ENCODE assay signal across 8 cellular contexts in genomic region chr11:46826310-46827044, GRCh38. TPM values are rescaled to one million over a fixed set of nuclear protein-coding genes. Genes with fewer than 3 reads are reported as not detected.
A peak's percentile ranks its signal among the peaks of the same experiment; 100 is the strongest.
DNase-seq lines count a peak whose midpoint lies in the region; ATAC-seq, FAIRE-seq and TF ChIP-seq lines count a peak whose summit lies in the region.

No MANE protein-coding gene starts in this region.

- H3K4me3 Mint-ChIP-seq in naive thymus-derived CD8-positive, alpha-beta T cell, result peak overlapping the region; percentile 81 to 91 (median 85)
- peak overlapping the region; percentile 81 to 86 for H3K4me3 Mint-ChIP-seq in stimulated activated naive B cell treated with anti-CD40 and anti-IgM and Interleukin-4, amounts not matched to agents 10 μg/mL and 1 μg/mL and 100 μg/mL, for 72 hours

- H3K27ac ChIP-seq in A549 (peak overlapping the region; percentile 31 to 74; a peak in 3 of 6 replicates), PC-9 (no peak overlapping the region)

- peaks cover 50% of the 10 kb centered on the region for H4K20me1 ChIP-seq in PC-9 (ENCODE audit: insufficient read depth)

- no peak for TF ChIP-seq POLR2A in A549 (IDR thresholded peaks at IDR 0.05; ENCODE audit: low read length)

- H3K36me3 ChIP-seq in PC-9 (ENCODE audit: low read depth), result no peaks in the 10 kb centered on the region

- intact Hi-C loops in PC-9 (cut with micrococcal nuclease; ENCODE audit: unreplicated experiment), result loop anchor here (1.0 to 5.0 kb wide), 2 partner anchors 20 to 531 kb away; partner anchors contain the start of gene CKAP5

- peaks cover 14% of the 10 kb centered on the region for H3F3A ChIP-seq in PC-9 (ENCODE audit: insufficient read depth, low read depth)

- no peaks in the 10 kb centered on the region for H3K27me3 Mint-ChIP-seq in naive thymus-derived CD8-positive, alpha-beta T cell
- H3K27me3 Mint-ChIP-seq in stimulated activated naive B cell treated with anti-CD40 and anti-IgM and Interleukin-4, amounts not matched to agents 10 μg/mL and 1 μg/mL and 100 μg/mL, for 72 hours, result no peaks in the 10 kb centered on the region

- H3K27me3 ChIP-seq in PC-9 (ENCODE audit: insufficient read depth, low read depth), result no peaks in the 10 kb centered on the region

- TF ChIP-seq EP300 in A549 (IDR thresholded peaks at IDR 0.05), result no peak

- H3K9me2 ChIP-seq in PC-9 (ENCODE audit: insufficient read depth), result no peaks in the 10 kb centered on the region

- TF ChIP-seq RAD21 in A549 (conservative IDR thresholded peaks at IDR 0.05 in 1 of 2, IDR thresholded peaks at IDR 0.05 in 1 of 2), result no peak

- peak overlapping the region; percentile 7 to 91 (median 69) for H3K27ac Mint-ChIP-seq in naive thymus-derived CD8-positive, alpha-beta T cell
- peak overlapping the region; percentile 73 for H3K27ac Mint-ChIP-seq in stimulated activated naive B cell treated with anti-CD40 and anti-IgM and Interleukin-4, amounts not matched to agents 10 μg/mL and 1 μg/mL and 100 μg/mL, for 72 hours

- H3K9me3 ChIP-seq in A549 (no peaks in the 10 kb centered on the region), PC-9 (ENCODE audit: insufficient read depth, low read depth) (no peaks in the 10 kb centered on the region)

- ATAC-seq in A549 (peak; percentile 99 to 100), GM18868 (IDR thresholded peaks at IDR 0.05; ENCODE audit: unreplicated experiment) (peak; percentile 100), HG03139 (IDR thresholded peaks at IDR 0.05; ENCODE audit: unreplicated experiment) (peak; percentile 98)
- ATAC-seq in naive thymus-derived CD8-positive, alpha-beta T cell, result peak; percentile 100
- peak; percentile 100 for ATAC-seq in stimulated activated naive B cell treated with anti-CD40 and anti-IgM and Interleukin-4, amounts not matched to agents 10 μg/mL and 1 μg/mL and 100 μg/mL, for 72 hours (replicated peaks)

- H3K4me3 ChIP-seq in A549, result peak overlapping the region; percentile 51
- H3K4me3 ChIP-seq in PC-9, result peak overlapping the region; percentile 45
- H3K4me3 ChIP-seq in fibroblast of pulmonary artery (replicated peaks; ENCODE audit: low read depth, low read length), result peak overlapping the region; percentile 77

- H3K4me2 ChIP-seq in A549 (peak overlapping the region; percentile 94), PC-9 (peak overlapping the region; percentile 64)

- no TSS peak for BruUV-seq in PC-9 (replicated peaks; lab: Mats Ljungman, UMichigan)

- peak; percentile 54 to 67 for DNase-seq in A549 (ENCODE audit: low read depth in 1 of 2, low spot score in 1 of 2)
- peak; percentile 61 to 85 for DNase-seq in PC-9
- DNase-seq in activated T-helper 9 cell treated with anti-CD3 and anti-CD28 coated beads, Interleukin-2, amount 50 U/mL, for 16 hours (ENCODE audit: low read depth), result peak; percentile 49
- DNase-seq in fibroblast of pulmonary artery (ENCODE audit: low read depth), result peak; percentile 79
- DNase-seq in naive thymus-derived CD8-positive, alpha-beta T cell, result peak; percentile 56 to 79 (median 70)
- peak; percentile 47 for DNase-seq in stimulated activated naive B cell treated with anti-CD40 and anti-IgM and Interleukin-4, amounts not matched to agents 10 μg/mL and 1 μg/mL and 100 μg/mL, for 72 hours

- H3K4me1 ChIP-seq in A549, result peaks cover 44% of the 10 kb centered on the region
- no peaks in the 10 kb centered on the region for H3K4me1 ChIP-seq in PC-9 (replicated peaks; ENCODE audit: insufficient read depth)

- TF ChIP-seq CTCF in A549 (IDR thresholded peaks at IDR 0.05) (no peak), PC-9 (conservative IDR thresholded peaks at IDR 0.05) (no peak), fibroblast of pulmonary artery (IDR thresholded peaks at IDR 0.05; ENCODE audit: low read length, missing control alignments) (no peak)

- H3K9me3 Mint-ChIP-seq in naive thymus-derived CD8-positive, alpha-beta T cell, result no peaks in the 10 kb centered on the region
- no peaks in the 10 kb centered on the region for H3K9me3 Mint-ChIP-seq in stimulated activated naive B cell treated with anti-CD40 and anti-IgM and Interleukin-4, amounts not matched to agents 10 μg/mL and 1 μg/mL and 100 μg/mL, for 72 hours

- H2AFZ ChIP-seq in PC-9, result no peak overlapping the region

- FAIRE-seq in A549 (lab: Jason Lieb, UNC), result no peak

- POLR2A ChIA-PET in A549 (lab: Yijun Ruan, JAX) (interaction anchor here (0.5 to 1.0 kb wide), 2 partner anchors 126 to 141 kb away, joined by 3 read pairs; partner anchors contain the start of genes ARHGAP1 and ZNF408), PC-9 (lab: Charles Lee; ENCODE audit: unreplicated experiment) (interaction anchor here (0.6 to 1.0 kb wide), 4 partner anchors 7 to 366 kb away, joined by 3 to 10 read pairs (median 3); partner anchors contain the start of gene CKAP5)
- POLR2A ChIA-PET in naive thymus-derived CD8-positive, alpha-beta T cell (lab: Charles Lee), result interaction anchor here (0.5 to 2.6 kb wide), 4 partner anchors 19 to 126 kb away, joined by 3 to 10 read pairs (median 4); partner anchors contain the start of genes ARHGAP1, CKAP5 and ZNF408

- H3K4me1 Mint-ChIP-seq in naive thymus-derived CD8-positive, alpha-beta T cell, result peaks cover 12 to 33% (median 31%) of the 10 kb centered on the region in 4 donors
- H3K4me1 Mint-ChIP-seq in stimulated activated naive B cell treated with anti-CD40 and anti-IgM and Interleukin-4, amounts not matched to agents 10 μg/mL and 1 μg/mL and 100 μg/mL, for 72 hours, result peaks cover 15 to 18% of the 10 kb centered on the region in 2 donors

- H3K36me3 Mint-ChIP-seq in naive thymus-derived CD8-positive, alpha-beta T cell, result no peaks in the 10 kb centered on the region
- peaks cover 2 to 13% of the 10 kb centered on the region in 2 donors for H3K36me3 Mint-ChIP-seq in stimulated activated naive B cell treated with anti-CD40 and anti-IgM and Interleukin-4, amounts not matched to agents 10 μg/mL and 1 μg/mL and 100 μg/mL, for 72 hours

- CTCF ChIA-PET in A549 (lab: Yijun Ruan, JAX), result interaction anchor here (1.1 to 3.0 kb wide), 5 partner anchors 17 to 528 kb away, joined by 3 to 14 read pairs (median 4); partner anchors contain the start of genes ARHGAP1 and ZNF408
- CTCF ChIA-PET in PC-9 (lab: Charles Lee), result interaction anchor here (1.0 to 1.1 kb wide), 3 partner anchors 8 to 335 kb away, joined by 4 to 10 read pairs (median 4); no protein-coding TSS in a partner anchor

- 4% methylated on average over 24 of the region's 32 CpGs for WGBS in A549 (ENCODE audit: missing lambda C conversion rate)

- peaks cover 99% of the 10 kb centered on the region for H3K79me2 ChIP-seq in PC-9 (ENCODE audit: low read depth)

TF ChIP-seq in A549, 52 proteins besides CTCF, POLR2A, EP300 and RAD21:
- TF ChIP-seq, protein P1, sequence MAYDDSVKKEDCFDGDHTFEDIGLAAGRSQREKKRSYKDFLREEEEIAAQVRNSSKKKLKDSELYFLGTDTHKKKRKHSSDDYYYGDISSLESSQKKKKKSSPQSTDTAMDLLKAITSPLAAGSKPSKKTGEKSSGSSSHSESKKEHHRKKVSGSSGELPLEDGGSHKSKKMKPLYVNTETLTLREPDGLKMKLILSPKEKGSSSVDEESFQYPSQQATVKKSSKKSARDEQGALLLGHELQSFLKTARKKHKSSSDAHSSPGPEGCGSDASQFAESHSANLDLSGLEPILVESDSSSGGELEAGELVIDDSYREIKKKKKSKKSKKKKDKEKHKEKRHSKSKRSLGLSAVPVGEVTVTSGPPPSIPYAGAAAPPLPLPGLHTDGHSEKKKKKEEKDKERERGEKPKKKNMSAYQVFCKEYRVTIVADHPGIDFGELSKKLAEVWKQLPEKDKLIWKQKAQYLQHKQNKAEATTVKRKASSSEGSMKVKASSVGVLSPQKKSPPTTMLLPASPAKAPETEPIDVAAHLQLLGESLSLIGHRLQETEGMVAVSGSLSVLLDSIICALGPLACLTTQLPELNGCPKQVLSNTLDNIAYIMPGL (CRISPR knock-in tag; IDR thresholded peaks at IDR 0.05; ENCODE audit: borderline replicate concordance), result no peak
- TF ChIP-seq MAX (IDR thresholded peaks at IDR 0.05), result 0 out of 2 replicates have a peak, but pooled peaks have one; percentile 27

RNA-seq across cellular contexts. Expression of gene CKAP5, which starts 19.6 kb away (rescaled TPM):
- polyA plus RNA-seq in A549 (2011; rRNA removed), result 173 TPM in 2 replicates
- 43.8 and 49.6 TPM in 2 replicates for polyA plus RNA-seq in A549 (2012; cell fraction: cytosol; rRNA removed)
- polyA plus RNA-seq in A549 (2012; cell fraction: nucleus; rRNA removed), result 55.4 and 67.5 TPM in 2 replicates
- 66.3 to 85.6 TPM (median 69.4 TPM) in 3 replicates for polyA plus RNA-seq in A549 (2017; fragmentation: RNase III; extraction: RNeasy Plus Mini Kit Qiagen cat#74134 plus additional on column Dnase treatment)
- 173 and 186 TPM in 2 replicates for polyA minus RNA-seq in A549 (2011; rRNA and poly(A)+ RNA removed)
- 155 and 195 TPM in 2 replicates for total RNA-seq in PC-9 (2021)
- 10 to 100 TPM; 42.2 to 45.7 TPM for total RNA-seq in naive thymus-derived CD8-positive, alpha-beta T cell
- 10 to 100 TPM; 10.7 to 17.2 (median 11.0) TPM for polyA plus RNA-seq in naive thymus-derived CD8-positive, alpha-beta T cell
